ENCODE assay signal across 1 cellular context in genomic region chr11:125568970-125569912, GRCh38.
TF ChIP-seq lines count a peak whose summit lies in the region.

Gene EI24, plus strand, starts transcription at chr11:125569477. Its CDS starts 3,051 bp downstream, at chr11:125572528.

TF ChIP-seq in HepG2, 621 proteins besides CTCF, POLR2A, EP300 and RAD21 (continued from another document and continues in another):
- TF ChIP-seq, protein P1, sequence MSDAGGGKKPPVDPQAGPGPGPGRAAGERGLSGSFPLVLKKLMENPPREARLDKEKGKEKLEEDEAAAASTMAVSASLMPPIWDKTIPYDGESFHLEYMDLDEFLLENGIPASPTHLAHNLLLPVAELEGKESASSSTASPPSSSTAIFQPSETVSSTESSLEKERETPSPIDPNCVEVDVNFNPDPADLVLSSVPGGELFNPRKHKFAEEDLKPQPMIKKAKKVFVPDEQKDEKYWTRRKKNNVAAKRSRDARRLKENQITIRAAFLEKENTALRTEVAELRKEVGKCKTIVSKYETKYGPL (CRISPR knock-in tag; IDR thresholded peaks at IDR 0.05): no peak
- peak; percentile 46 for TF ChIP-seq ELF3 (CRISPR knock-in tag; IDR thresholded peaks at IDR 0.05)
- 0 out of 2 replicates have a peak, but pooled peaks have one; percentile 57 for TF ChIP-seq ZNF678 (CRISPR knock-in tag; IDR thresholded peaks at IDR 0.05)
- no peak for TF ChIP-seq IKZF4 (CRISPR knock-in tag; IDR thresholded peaks at IDR 0.05; ENCODE audit: borderline replicate concordance, low read depth, not compliant biosample characterization)
- TF ChIP-seq, protein P2, sequence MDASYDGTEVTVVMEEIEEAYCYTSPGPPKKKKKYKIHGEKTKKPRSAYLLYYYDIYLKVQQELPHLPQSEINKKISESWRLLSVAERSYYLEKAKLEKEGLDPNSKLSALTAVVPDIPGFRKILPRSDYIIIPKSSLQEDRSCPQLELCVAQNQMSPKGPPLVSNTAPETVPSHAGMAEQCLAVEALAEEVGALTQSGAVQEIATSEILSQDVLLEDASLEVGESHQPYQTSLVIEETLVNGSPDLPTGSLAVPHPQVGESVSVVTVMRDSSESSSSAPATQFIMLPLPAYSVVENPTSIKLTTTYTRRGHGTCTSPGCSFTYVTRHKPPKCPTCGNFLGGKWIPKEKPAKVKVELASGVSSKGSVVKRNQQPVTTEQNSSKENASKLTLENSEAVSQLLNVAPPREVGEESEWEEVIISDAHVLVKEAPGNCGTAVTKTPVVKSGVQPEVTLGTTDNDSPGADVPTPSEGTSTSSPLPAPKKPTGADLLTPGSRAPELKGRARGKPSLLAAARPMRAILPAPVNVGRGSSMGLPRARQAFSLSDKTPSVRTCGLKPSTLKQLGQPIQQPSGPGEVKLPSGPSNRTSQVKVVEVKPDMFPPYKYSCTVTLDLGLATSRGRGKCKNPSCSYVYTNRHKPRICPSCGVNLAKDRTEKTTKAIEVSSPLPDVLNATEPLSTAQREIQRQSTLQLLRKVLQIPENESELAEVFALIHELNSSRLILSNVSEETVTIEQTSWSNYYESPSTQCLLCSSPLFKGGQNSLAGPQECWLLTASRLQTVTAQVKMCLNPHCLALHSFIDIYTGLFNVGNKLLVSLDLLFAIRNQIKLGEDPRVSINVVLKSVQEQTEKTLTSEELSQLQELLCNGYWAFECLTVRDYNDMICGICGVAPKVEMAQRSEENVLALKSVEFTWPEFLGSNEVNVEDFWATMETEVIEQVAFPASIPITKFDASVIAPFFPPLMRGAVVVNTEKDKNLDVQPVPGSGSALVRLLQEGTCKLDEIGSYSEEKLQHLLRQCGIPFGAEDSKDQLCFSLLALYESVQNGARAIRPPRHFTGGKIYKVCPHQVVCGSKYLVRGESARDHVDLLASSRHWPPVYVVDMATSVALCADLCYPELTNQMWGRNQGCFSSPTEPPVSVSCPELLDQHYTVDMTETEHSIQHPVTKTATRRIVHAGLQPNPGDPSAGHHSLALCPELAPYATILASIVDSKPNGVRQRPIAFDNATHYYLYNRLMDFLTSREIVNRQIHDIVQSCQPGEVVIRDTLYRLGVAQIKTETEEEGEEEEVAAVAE (CRISPR knock-in tag; IDR thresholded peaks at IDR 0.05; ENCODE audit: borderline replicate concordance): no peak
- 0 out of 2 replicates have a peak, but pooled peaks have one; percentile 48 for TF ChIP-seq ZNF30 (CRISPR knock-in tag; IDR thresholded peaks at IDR 0.05)
- peak; percentile 57; the same call in 1 of the 2 replicates for TF ChIP-seq ERF (CRISPR knock-in tag; IDR thresholded peaks at IDR 0.05)
- 0 out of 2 replicates have a peak, but pooled peaks have one; percentile 12 for TF ChIP-seq SOX5 (CRISPR knock-in tag; IDR thresholded peaks at IDR 0.05; ENCODE audit: borderline replicate concordance)
- no peak for TF ChIP-seq ZC3H13 (CRISPR knock-in tag; IDR thresholded peaks at IDR 0.05)
- no peak for TF ChIP-seq SNRNP70 (IDR thresholded peaks at IDR 0.05; ENCODE audit: low read depth, low read length)
- TF ChIP-seq ZNF256 (CRISPR knock-in tag; conservative IDR thresholded peaks at IDR 0.05): no peak
- TF ChIP-seq, protein P3, sequence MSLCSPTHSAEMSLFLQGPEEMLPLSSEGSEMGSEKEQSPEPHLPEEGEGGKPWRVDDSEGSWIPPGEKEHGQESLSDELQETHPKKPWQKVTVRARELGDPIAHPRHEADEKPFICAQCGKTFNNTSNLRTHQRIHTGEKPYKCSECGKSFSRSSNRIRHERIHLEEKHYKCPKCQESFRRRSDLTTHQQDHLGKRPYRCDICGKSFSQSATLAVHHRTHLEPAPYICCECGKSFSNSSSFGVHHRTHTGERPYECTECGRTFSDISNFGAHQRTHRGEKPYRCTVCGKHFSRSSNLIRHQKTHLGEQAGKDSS (CRISPR knock-in tag; IDR thresholded peaks at IDR 0.05; ENCODE audit: borderline replicate concordance, low read depth): 0 out of 2 replicates have a peak, but pooled peaks have one; percentile 67
- TF ChIP-seq, protein P4, sequence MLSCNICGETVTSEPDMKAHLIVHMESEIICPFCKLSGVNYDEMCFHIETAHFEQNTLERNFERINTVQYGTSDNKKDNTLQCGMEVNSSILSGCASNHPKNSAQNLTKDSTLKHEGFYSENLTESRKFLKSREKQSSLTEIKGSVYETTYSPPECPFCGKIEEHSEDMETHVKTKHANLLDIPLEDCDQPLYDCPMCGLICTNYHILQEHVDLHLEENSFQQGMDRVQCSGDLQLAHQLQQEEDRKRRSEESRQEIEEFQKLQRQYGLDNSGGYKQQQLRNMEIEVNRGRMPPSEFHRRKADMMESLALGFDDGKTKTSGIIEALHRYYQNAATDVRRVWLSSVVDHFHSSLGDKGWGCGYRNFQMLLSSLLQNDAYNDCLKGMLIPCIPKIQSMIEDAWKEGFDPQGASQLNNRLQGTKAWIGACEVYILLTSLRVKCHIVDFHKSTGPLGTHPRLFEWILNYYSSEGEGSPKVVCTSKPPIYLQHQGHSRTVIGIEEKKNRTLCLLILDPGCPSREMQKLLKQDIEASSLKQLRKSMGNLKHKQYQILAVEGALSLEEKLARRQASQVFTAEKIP (CRISPR knock-in tag; IDR thresholded peaks at IDR 0.05; ENCODE audit: borderline replicate concordance): no peak
- no peak for TF ChIP-seq ZBTB34 (CRISPR knock-in tag; IDR thresholded peaks at IDR 0.05)
- TF ChIP-seq IRX3 (CRISPR knock-in tag; IDR thresholded peaks at IDR 0.05; ENCODE audit: borderline replicate concordance, low read depth): peak; percentile 61; the same call in 1 of the 2 replicates
- peak; percentile 64; the same call in 1 of the 2 replicates for TF ChIP-seq PHF20 (CRISPR knock-in tag; IDR thresholded peaks at IDR 0.05)
- TF ChIP-seq SIX1 (CRISPR knock-in tag; IDR thresholded peaks at IDR 0.05; ENCODE audit: borderline replicate concordance): no peak
- TF ChIP-seq ZKSCAN8 (CRISPR knock-in tag; IDR thresholded peaks at IDR 0.05; ENCODE audit: borderline replicate concordance): 0 out of 2 replicates have a peak, but pooled peaks have one; percentile 27
- TF ChIP-seq FOSL2 (CRISPR knock-in tag; IDR thresholded peaks at IDR 0.05): peak; percentile 39; the same call in 1 of the 2 replicates
- no peak for TF ChIP-seq HNRNPL (IDR thresholded peaks at IDR 0.05; ENCODE audit: low read depth, low read length)
- TF ChIP-seq, protein P5, sequence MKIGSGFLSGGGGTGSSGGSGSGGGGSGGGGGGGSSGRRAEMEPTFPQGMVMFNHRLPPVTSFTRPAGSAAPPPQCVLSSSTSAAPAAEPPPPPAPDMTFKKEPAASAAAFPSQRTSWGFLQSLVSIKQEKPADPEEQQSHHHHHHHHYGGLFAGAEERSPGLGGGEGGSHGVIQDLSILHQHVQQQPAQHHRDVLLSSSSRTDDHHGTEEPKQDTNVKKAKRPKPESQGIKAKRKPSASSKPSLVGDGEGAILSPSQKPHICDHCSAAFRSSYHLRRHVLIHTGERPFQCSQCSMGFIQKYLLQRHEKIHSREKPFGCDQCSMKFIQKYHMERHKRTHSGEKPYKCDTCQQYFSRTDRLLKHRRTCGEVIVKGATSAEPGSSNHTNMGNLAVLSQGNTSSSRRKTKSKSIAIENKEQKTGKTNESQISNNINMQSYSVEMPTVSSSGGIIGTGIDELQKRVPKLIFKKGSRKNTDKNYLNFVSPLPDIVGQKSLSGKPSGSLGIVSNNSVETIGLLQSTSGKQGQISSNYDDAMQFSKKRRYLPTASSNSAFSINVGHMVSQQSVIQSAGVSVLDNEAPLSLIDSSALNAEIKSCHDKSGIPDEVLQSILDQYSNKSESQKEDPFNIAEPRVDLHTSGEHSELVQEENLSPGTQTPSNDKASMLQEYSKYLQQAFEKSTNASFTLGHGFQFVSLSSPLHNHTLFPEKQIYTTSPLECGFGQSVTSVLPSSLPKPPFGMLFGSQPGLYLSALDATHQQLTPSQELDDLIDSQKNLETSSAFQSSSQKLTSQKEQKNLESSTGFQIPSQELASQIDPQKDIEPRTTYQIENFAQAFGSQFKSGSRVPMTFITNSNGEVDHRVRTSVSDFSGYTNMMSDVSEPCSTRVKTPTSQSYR (CRISPR knock-in tag; IDR thresholded peaks at IDR 0.05; ENCODE audit: borderline replicate concordance): peak; percentile 14; the same call in 1 of the 2 replicates
- no peak for TF ChIP-seq ZNF775 (CRISPR knock-in tag; IDR thresholded peaks at IDR 0.05; ENCODE audit: borderline replicate concordance)
- no peak for TF ChIP-seq TCF7L2 (IDR thresholded peaks at IDR 0.05; ENCODE audit: low read depth, low read length)
- no peak for TF ChIP-seq ZNF746 (CRISPR knock-in tag; IDR thresholded peaks at IDR 0.05)
- TF ChIP-seq SRY (CRISPR knock-in tag; IDR thresholded peaks at IDR 0.05): no peak; the same call in 1 of the 2 replicates
- TF ChIP-seq, protein P6, sequence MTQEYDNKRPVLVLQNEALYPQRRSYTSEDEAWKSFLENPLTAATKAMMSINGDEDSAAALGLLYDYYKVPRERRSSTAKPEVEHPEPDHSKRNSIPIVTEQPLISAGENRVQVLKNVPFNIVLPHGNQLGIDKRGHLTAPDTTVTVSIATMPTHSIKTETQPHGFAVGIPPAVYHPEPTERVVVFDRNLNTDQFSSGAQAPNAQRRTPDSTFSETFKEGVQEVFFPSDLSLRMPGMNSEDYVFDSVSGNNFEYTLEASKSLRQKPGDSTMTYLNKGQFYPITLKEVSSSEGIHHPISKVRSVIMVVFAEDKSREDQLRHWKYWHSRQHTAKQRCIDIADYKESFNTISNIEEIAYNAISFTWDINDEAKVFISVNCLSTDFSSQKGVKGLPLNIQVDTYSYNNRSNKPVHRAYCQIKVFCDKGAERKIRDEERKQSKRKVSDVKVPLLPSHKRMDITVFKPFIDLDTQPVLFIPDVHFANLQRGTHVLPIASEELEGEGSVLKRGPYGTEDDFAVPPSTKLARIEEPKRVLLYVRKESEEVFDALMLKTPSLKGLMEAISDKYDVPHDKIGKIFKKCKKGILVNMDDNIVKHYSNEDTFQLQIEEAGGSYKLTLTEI (CRISPR knock-in tag; conservative IDR thresholded peaks at IDR 0.05): no peak
- peak; percentile 43; the same call in 1 of the 2 replicates for TF ChIP-seq ZSCAN25 (CRISPR knock-in tag; IDR thresholded peaks at IDR 0.05)
- TF ChIP-seq, protein P7, sequence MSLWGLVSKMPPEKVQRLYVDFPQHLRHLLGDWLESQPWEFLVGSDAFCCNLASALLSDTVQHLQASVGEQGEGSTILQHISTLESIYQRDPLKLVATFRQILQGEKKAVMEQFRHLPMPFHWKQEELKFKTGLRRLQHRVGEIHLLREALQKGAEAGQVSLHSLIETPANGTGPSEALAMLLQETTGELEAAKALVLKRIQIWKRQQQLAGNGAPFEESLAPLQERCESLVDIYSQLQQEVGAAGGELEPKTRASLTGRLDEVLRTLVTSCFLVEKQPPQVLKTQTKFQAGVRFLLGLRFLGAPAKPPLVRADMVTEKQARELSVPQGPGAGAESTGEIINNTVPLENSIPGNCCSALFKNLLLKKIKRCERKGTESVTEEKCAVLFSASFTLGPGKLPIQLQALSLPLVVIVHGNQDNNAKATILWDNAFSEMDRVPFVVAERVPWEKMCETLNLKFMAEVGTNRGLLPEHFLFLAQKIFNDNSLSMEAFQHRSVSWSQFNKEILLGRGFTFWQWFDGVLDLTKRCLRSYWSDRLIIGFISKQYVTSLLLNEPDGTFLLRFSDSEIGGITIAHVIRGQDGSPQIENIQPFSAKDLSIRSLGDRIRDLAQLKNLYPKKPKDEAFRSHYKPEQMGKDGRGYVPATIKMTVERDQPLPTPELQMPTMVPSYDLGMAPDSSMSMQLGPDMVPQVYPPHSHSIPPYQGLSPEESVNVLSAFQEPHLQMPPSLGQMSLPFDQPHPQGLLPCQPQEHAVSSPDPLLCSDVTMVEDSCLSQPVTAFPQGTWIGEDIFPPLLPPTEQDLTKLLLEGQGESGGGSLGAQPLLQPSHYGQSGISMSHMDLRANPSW (CRISPR knock-in tag; IDR thresholded peaks at IDR 0.05; ENCODE audit: borderline replicate concordance): no peak
- no peak for TF ChIP-seq ZBTB46 (CRISPR knock-in tag; IDR thresholded peaks at IDR 0.05; ENCODE audit: borderline replicate concordance)
- TF ChIP-seq ZNF326 (CRISPR knock-in tag; IDR thresholded peaks at IDR 0.05; ENCODE audit: borderline replicate concordance): no peak
- TF ChIP-seq ZNF282 (IDR thresholded peaks at IDR 0.05; ENCODE audit: partially characterized antibody): no peak
- no peak for TF ChIP-seq RFX5 (IDR thresholded peaks at IDR 0.05; ENCODE audit: low read depth, low read length)
- no peak for TF ChIP-seq ZNF616 (CRISPR knock-in tag; IDR thresholded peaks at IDR 0.05; ENCODE audit: low read depth)
- 0 out of 2 replicates have a peak, but pooled peaks have one; percentile 4 for TF ChIP-seq ELF1 (CRISPR knock-in tag; IDR thresholded peaks at IDR 0.05)
- peak; percentile 50; the same call in 1 of the 2 replicates for TF ChIP-seq ZNF274 (CRISPR knock-in tag; IDR thresholded peaks at IDR 0.05)
